Comparison of ENCODE assay signal across 1 cellular context in the genomic region with DNA sequence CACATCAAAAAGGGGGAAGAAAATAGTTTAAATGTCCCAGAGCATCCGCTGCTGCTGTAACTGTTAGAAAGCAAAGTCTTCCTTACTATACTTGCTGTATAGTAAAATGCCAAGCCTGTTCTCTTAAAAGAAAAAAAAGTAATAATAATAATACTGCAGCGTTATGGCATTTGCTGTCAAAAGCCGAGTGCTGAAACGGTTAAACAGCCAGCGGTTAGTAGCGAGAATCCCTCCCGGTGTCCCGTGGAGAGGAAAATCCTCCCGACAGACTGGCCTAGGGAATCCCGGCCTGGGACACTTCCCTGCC.
TF ChIP-seq lines count a peak whose summit lies in the region.

No MANE protein-coding gene starts in this region.

TF ChIP-seq in GM12878, 131 proteins besides CTCF, POLR2A, EP300 and RAD21 (continued from another document):
- TF ChIP-seq, protein P1, sequence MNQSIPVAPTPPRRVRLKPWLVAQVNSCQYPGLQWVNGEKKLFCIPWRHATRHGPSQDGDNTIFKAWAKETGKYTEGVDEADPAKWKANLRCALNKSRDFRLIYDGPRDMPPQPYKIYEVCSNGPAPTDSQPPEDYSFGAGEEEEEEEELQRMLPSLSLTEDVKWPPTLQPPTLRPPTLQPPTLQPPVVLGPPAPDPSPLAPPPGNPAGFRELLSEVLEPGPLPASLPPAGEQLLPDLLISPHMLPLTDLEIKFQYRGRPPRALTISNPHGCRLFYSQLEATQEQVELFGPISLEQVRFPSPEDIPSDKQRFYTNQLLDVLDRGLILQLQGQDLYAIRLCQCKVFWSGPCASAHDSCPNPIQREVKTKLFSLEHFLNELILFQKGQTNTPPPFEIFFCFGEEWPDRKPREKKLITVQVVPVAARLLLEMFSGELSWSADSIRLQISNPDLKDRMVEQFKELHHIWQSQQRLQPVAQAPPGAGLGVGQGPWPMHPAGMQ (IDR thresholded peaks at IDR 0.05; ENCODE audit: borderline replicate concordance) = no peak
- TF ChIP-seq BCL11A (IDR thresholded peaks at IDR 0.05; ENCODE audit: low read depth, low read length) (no peak), ZNF592 (IDR thresholded peaks at IDR 0.05) (no peak), ZNF622 (IDR thresholded peaks at IDR 0.05) (no peak), NFYA (IDR thresholded peaks at IDR 0.05; ENCODE audit: borderline replicate concordance, low read depth, low read length) (no peak)
